ENCODE assay signal across 34 cellular contexts in the genomic region with DNA sequence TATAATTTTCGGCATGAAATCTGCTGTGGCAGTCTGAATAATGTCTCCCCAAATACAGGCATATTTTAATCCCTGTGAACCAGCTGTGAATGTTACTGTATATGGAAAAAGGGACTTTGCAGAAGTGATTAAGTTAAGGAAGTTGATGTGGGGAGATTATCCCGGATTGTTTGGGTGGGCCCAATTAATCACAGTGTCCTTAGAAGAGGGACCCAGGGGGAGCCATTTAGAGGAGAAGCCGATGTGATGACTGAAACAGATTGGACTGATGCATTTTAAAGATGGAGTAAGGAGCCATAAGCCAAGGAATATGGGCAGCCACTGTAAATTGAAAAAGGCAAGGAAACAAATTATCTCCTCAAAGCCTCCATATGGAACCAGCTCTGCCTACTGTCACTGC.
"Had no signal": no experiment of that assay in that cellular context is flagged by ENCODE, and none has a peak within 500 bp of the region (broad histone marks: within the 10 kb centered on the region; RNA-seq: fewer than 3 reads in every experiment).

No MANE protein-coding gene starts in this region.

- H3K27me3 Mint-ChIP-seq: activated CD4-positive, alpha-beta memory T cell treated with anti-CD3 and anti-CD28 coated beads, Interleukin-2, amount 10 ng/mL, durations not matched to agents 7 days and 5 days; activated CD4-positive, alpha-beta T cell treated with anti-CD3 and anti-CD28 coated beads, Interleukin-2, amount 10 ng/mL, durations not matched to agents 7 days and 5 days; activated naive CD8-positive, alpha-beta T cell; activated naive CD8-positive, alpha-beta T cell treated with anti-CD3 and anti-CD28 coated beads, Interleukin-2, amount 50 U/mL, for 24 hours; activated T-cell treated with anti-CD3 and anti-CD28 coated beads, Interleukin-2, amount 50 U/mL, for 24 hours; effector memory CD8-positive, alpha-beta T cell; T-helper 17 cell had no signal

- H3K4me3 ChIP-seq: adrenal gland, body of pancreas, esophagus muscularis mucosa, gastrocnemius medialis, heart left ventricle had no signal

- H3K27ac ChIP-seq: adrenal gland, body of pancreas, esophagus muscularis mucosa, foreskin keratinocyte, gastrocnemius medialis, heart left ventricle had no signal

- H3K36me3 ChIP-seq: adrenal gland, gastrocnemius medialis had no signal

- H3K4me3 Mint-ChIP-seq: activated CD4-positive, alpha-beta memory T cell treated with anti-CD3 and anti-CD28 coated beads, Interleukin-2, amount 10 ng/mL, durations not matched to agents 7 days and 5 days; activated CD4-positive, alpha-beta T cell treated with anti-CD3 and anti-CD28 coated beads, Interleukin-2, amount 10 ng/mL, durations not matched to agents 7 days and 5 days; activated naive CD8-positive, alpha-beta T cell; activated naive CD8-positive, alpha-beta T cell treated with anti-CD3 and anti-CD28 coated beads, Interleukin-2, amount 50 U/mL, for 24 hours; activated T-cell treated with anti-CD3 and anti-CD28 coated beads, Interleukin-2, amount 50 U/mL, for 24 hours; activated T-cell treated with anti-CD3 and anti-CD28 coated beads, Interleukin-2, amount 50 U/mL, for 72 hours; effector memory CD8-positive, alpha-beta T cell; T-helper 2 cell treated with Interferon-gamma antibody and Interleukin-4, amounts not matched to agents 5 μg/mL and 100 μg/mL, for 36 hours; WTC11 had no signal

- H3K9me3 Mint-ChIP-seq: activated CD4-positive, alpha-beta memory T cell treated with anti-CD3 and anti-CD28 coated beads, Interleukin-2, amount 10 ng/mL, durations not matched to agents 7 days and 5 days; activated CD4-positive, alpha-beta T cell treated with anti-CD3 and anti-CD28 coated beads, Interleukin-2, amount 10 ng/mL, durations not matched to agents 7 days and 5 days; activated naive CD8-positive, alpha-beta T cell treated with anti-CD3 and anti-CD28 coated beads, Interleukin-2, amount 50 U/mL, for 24 hours; activated T-cell treated with anti-CD3 and anti-CD28 coated beads, Interleukin-2, amount 50 U/mL, for 24 hours; activated T-cell treated with anti-CD3 and anti-CD28 coated beads, Interleukin-2, amount 50 U/mL, for 72 hours; effector memory CD8-positive, alpha-beta T cell; T-helper 2 cell treated with Interferon-gamma antibody and Interleukin-4, amounts not matched to agents 5 μg/mL and 100 μg/mL, for 36 hours; WTC11 had no signal

- H3K27me3 ChIP-seq: adrenal gland, body of pancreas, esophagus muscularis mucosa, foreskin keratinocyte, gastrocnemius medialis, heart left ventricle had no signal

- H3K36me3 Mint-ChIP-seq: WTC11 had no signal

- H3K9me3 ChIP-seq: adrenal gland, body of pancreas, esophagus muscularis mucosa, gastrocnemius medialis, heart left ventricle had no signal

- FAIRE-seq: colon had no signal

- H3K4me1 Mint-ChIP-seq: activated CD4-positive, alpha-beta T cell treated with anti-CD3 and anti-CD28 coated beads, Interleukin-2, amount 10 ng/mL, durations not matched to agents 7 days and 5 days had no signal

- H3K4me1 ChIP-seq: adrenal gland, body of pancreas, foreskin keratinocyte, gastrocnemius medialis had no signal

- H3K27ac Mint-ChIP-seq: activated CD4-positive, alpha-beta memory T cell treated with anti-CD3 and anti-CD28 coated beads, Interleukin-2, amount 10 ng/mL, durations not matched to agents 7 days and 5 days; activated CD4-positive, alpha-beta T cell treated with anti-CD3 and anti-CD28 coated beads, Interleukin-2, amount 10 ng/mL, durations not matched to agents 7 days and 5 days; activated naive CD8-positive, alpha-beta T cell treated with anti-CD3 and anti-CD28 coated beads, Interleukin-2, amount 50 U/mL, for 24 hours; activated T-cell treated with anti-CD3 and anti-CD28 coated beads, Interleukin-2, amount 50 U/mL, for 24 hours; T-helper 2 cell treated with Interferon-gamma antibody and Interleukin-4, amounts not matched to agents 5 μg/mL and 100 μg/mL, for 36 hours; WTC11 had no signal

- DNase-seq: activated CD4-positive, alpha-beta memory T cell treated with anti-CD3 and anti-CD28 coated beads, Interleukin-2, amount 10 ng/mL, durations not matched to agents 7 days and 5 days; activated CD4-positive, alpha-beta T cell treated with anti-CD3 and anti-CD28 coated beads for 1 hour; activated CD4-positive, alpha-beta T cell treated with anti-CD3 and anti-CD28 coated beads for 4 hours; activated CD4-positive, alpha-beta T cell treated with anti-CD3 and anti-CD28 coated beads, Interleukin-2, amount 10 ng/mL, durations not matched to agents 7 days and 5 days; activated CD4-positive, alpha-beta T cell treated with anti-CD3 and anti-CD28 coated beads, Interleukin-2, amount 50 U/mL, for 4 hours; activated CD8-positive, alpha-beta memory T cell treated with anti-CD3 and anti-CD28 coated beads, Interleukin-2, amount 50 U/mL, for 48 hours; activated gamma-delta T cell treated with Interleukin-2 at 50 U/mL for 16 hours; activated naive CD4-positive, alpha-beta T cell treated with anti-CD3 and anti-CD28 coated beads, Interleukin-2, amount 50 U/mL, for 16 hours; activated naive CD4-positive, alpha-beta T cell treated with Interleukin-2 at 50 U/mL for 16 hours; activated naive CD8-positive, alpha-beta T cell treated with anti-CD3 and anti-CD28 coated beads, Interleukin-2, amount 50 U/mL, for 24 hours; activated T-cell treated with anti-CD3 and anti-CD28 coated beads for 4 hours; activated T-cell treated with anti-CD3 and anti-CD28 coated beads, Interleukin-2, amount 50 U/mL, for 24 hours; activated T-cell treated with anti-CD3 and anti-CD28 coated beads, Interleukin-2, amount 50 U/mL, for 72 hours; adrenal gland; amygdala; aorta; body of pancreas; caudate nucleus; cortex of kidney; dermis blood vessel endothelial cell; effector CD4-positive, alpha-beta T cell; effector memory CD8-positive, alpha-beta T cell; erythroblast; foreskin keratinocyte; gastrocnemius medialis; glutamatergic neuron; heart left ventricle; T-helper 17 cell; T1000 had no signal

- ATAC-seq: activated naive CD8-positive, alpha-beta T cell treated with anti-CD3 and anti-CD28 coated beads, Interleukin-2, amount 50 U/mL, for 24 hours; activated T-cell treated with anti-CD3 and anti-CD28 coated beads, Interleukin-2, amount 50 U/mL, for 72 hours; body of pancreas; effector memory CD8-positive, alpha-beta T cell; foreskin keratinocyte; gastrocnemius medialis; heart left ventricle; T-helper 17 cell; WTC11 had no signal
